In genomic region chr1:93061895-93062792, GRCh38 we compare ENCODE assay signal across 8 cellular contexts. TPM values are rescaled to one million over a fixed set of nuclear protein-coding genes. Genes with fewer than 3 reads are reported as not detected.
DNase-seq lines count a peak whose midpoint lies in the region; ATAC-seq and TF ChIP-seq lines count a peak whose summit lies in the region.

No MANE protein-coding gene starts in this region.

- peak; percentile 66 for ATAC-seq in GM21723 (IDR thresholded peaks at IDR 0.05; ENCODE audit: unreplicated experiment)

- H3K4me3 ChIP-seq in fibroblast of mammary gland (ENCODE audit: control insufficient read depth, low read depth, low read length): no peak overlapping the region
- no peak overlapping the region for H3K4me3 ChIP-seq in lower leg skin (ENCODE audit: low read depth, poor library complexity, severe bottlenecking)

- no peak for TF ChIP-seq POLR2A in lower leg skin (IDR thresholded peaks at IDR 0.05)

- intact Hi-C loops in lower leg skin (cut with DNase I; ENCODE audit: low total_unique reads): no loop called here

- TF ChIP-seq CTCF in fibroblast of mammary gland (conservative IDR thresholded peaks at IDR 0.05; ENCODE audit: control insufficient read depth, insufficient read depth, low read depth, low read length) (peak; percentile 51), lower leg skin (IDR thresholded peaks at IDR 0.05) (no peak)

- DNase-seq in ELF-1 (ENCODE audit: low read depth, low spot score): peak; percentile 59
- DNase-seq in NCI-H2107 treated with DMSO at 0.1 percent for 48 hours (lab: John Stamatoyannopoulos, UW; ENCODE audit: unreplicated experiment): peak; percentile 62
- peak; percentile 33 to 34 for DNase-seq in activated CD4-positive, alpha-beta T cell treated with anti-CD3 and anti-CD28 coated beads for 4 hours
- peak; percentile 53 for DNase-seq in fibroblast of mammary gland (ENCODE audit: low read depth)
- peak; percentile 20 for DNase-seq in pons (ENCODE audit: low spot score)
- no peak for DNase-seq in effector CD8-positive, alpha-beta T cell (lab: John Stamatoyannopoulos, UW)
- DNase-seq in lower leg skin (ENCODE audit: low spot score in 2 of 2): no peak

- WGBS in lower leg skin, 2 donors: 42 to 62% methylated on average over 3 of the region's 3 CpGs

RNA-seq across cellular contexts. Expression of gene MTF2, which starts 16.9 kb away (rescaled TPM):
- total RNA-seq in lower leg skin: 10 to 100 TPM; 10.2 to 21.8 (median 16.0) TPM

Comparison
In these comparisons a context has a peak if more than half of its experiments do, and no peak if none do; other contexts are left out.
1. DNase-seq: peak in ELF-1 (single experiment), NCI-H2107 treated with DMSO at 0.1 percent for 48 hours (single experiment), activated CD4-positive, alpha-beta T cell treated with anti-CD3 and anti-CD28 coated beads for 4 hours (2 of 2), fibroblast of mammary gland (single experiment) and pons (single experiment); none in effector CD8-positive, alpha-beta T cell (single experiment) and lower leg skin (0 of 2).